Comparison of ENCODE assay signal across 19 cellular contexts in the genomic region with DNA sequence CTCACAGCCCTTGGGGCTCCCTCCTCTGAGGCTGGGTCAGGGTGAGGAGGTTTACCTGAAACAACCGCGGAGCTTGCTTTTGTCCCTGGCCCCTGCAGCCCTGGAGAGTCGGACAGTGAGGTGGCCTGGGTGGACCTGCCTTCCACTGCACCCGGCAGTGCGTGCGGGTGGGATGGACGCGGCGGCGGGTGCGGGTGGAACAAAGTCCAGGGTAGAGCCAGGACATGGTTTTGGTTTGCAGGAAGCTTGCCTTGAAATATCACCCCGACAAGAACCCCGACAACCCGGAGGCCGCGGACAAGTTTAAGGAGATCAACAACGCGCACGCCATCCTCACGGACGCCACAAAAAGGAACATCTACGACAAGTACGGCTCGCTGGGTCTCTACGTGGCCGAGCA. TPM values are rescaled to one million over a fixed set of nuclear protein-coding genes. Genes with fewer than 3 reads are reported as not detected.
DNase-seq lines count a peak whose midpoint lies in the region; ATAC-seq and TF ChIP-seq lines count a peak whose summit lies in the region.
"Had no signal": no experiment of that assay in that cellular context is flagged by ENCODE, and none has a peak within 500 bp of the region (broad histone marks: within the 10 kb centered on the region; RNA-seq: fewer than 3 reads in every experiment).

No MANE protein-coding gene starts in this region.

- H2BK15ac ChIP-seq in neuronal stem cell (ENCODE audit: low read length): no peak overlapping the region

- no peak overlapping the region for H3K4me2 ChIP-seq in neuronal stem cell (ENCODE audit: insufficient read depth, low read length, poor library complexity, severe bottlenecking)

- H2BK5ac ChIP-seq in neuronal stem cell (ENCODE audit: low read length): peak overlapping the region; percentile 28

- no peak overlapping the region for H2AK5ac ChIP-seq in neuronal stem cell (ENCODE audit: low read depth, low read length)

- H3K27me3 ChIP-seq in RWPE2 (ENCODE audit: insufficient read depth, poor library complexity, severe bottlenecking): no peaks in the 10 kb centered on the region
- no peaks in the 10 kb centered on the region for H3K27me3 ChIP-seq in neuronal stem cell (ENCODE audit: control insufficient read depth in 3 of 3, insufficient read depth in 3 of 3, low read depth in 1 of 3, low read length in 3 of 3)
- H3K27me3 ChIP-seq: BE2C had no signal

- no peak overlapping the region for H4K91ac ChIP-seq in neuronal stem cell (ENCODE audit: low read depth, low read length, poor library complexity)

- no peak overlapping the region for H3K9ac ChIP-seq in neuronal stem cell (ENCODE audit: low read depth, low read length, poor library complexity)

- H3K4ac ChIP-seq in neuronal stem cell (ENCODE audit: low read length): no peak overlapping the region

- H3K4me1 ChIP-seq in RWPE2 (ENCODE audit: insufficient read depth, poor library complexity, severe bottlenecking) (no peaks in the 10 kb centered on the region), neuronal stem cell (ENCODE audit: control insufficient read depth in 2 of 2, insufficient read depth in 1 of 2, low read depth in 1 of 2, low read length in 2 of 2) (no peaks in the 10 kb centered on the region)
- H3K4me1 ChIP-seq: BE2C, HAP-1 had no signal

- H4K8ac ChIP-seq in neuronal stem cell (ENCODE audit: low read depth, low read length): no peak overlapping the region

- H3K14ac ChIP-seq in neuronal stem cell (ENCODE audit: low read length): no peak overlapping the region

- no CpG with 5 or more reads among the region's 26 CpGs for WGBS in neuronal stem cell (ENCODE audit: extremely low coverage in 2 of 2, insufficient read length in 2 of 2, insufficient replicate concordance in 1 of 2), 2 donors

- peaks cover 4% of the 10 kb centered on the region for H3K79me1 ChIP-seq in neuronal stem cell (ENCODE audit: low read depth, low read length)

- no peak for ATAC-seq in Right ventricle myocardium superior (ENCODE audit: poor library complexity)
- ATAC-seq in left ventricle myocardium superior: no peak
- ATAC-seq in RWPE2 (ENCODE audit: low read depth): no peak

- H2BK12ac ChIP-seq in neuronal stem cell (ENCODE audit: low read length): no peak overlapping the region

- H3K36me3 ChIP-seq in RWPE2 (ENCODE audit: low read depth) (peaks cover 82% of the 10 kb centered on the region), neuronal stem cell (replicated peaks in 1 of 2; ENCODE audit: control insufficient read depth in 2 of 2, insufficient read depth in 2 of 2, low read length in 2 of 2) (peaks cover 40 to 73% of the 10 kb centered on the region in 2 donors)

- no peak overlapping the region for H3K18ac ChIP-seq in neuronal stem cell (ENCODE audit: low read length)

- H2AFZ ChIP-seq in neuronal stem cell (ENCODE audit: low read length): no peak overlapping the region

- H3K23ac ChIP-seq in neuronal stem cell (ENCODE audit: low read depth, low read length, poor library complexity): peak overlapping the region; percentile 61

- H3K4me3 ChIP-seq in RWPE2 (ENCODE audit: severe bottlenecking) (no peak overlapping the region), neuronal stem cell (ENCODE audit: low read length in 2 of 2) (peak overlapping the region in 1 of 2 donors; percentile 26)
- H3K4me3 ChIP-seq: HAP-1 had no signal

- intact Hi-C loops in Right ventricle myocardium superior (cut with DNase I): no loop called here
- intact Hi-C loops in left ventricle myocardium superior (cut with micrococcal nuclease): no loop called here

- no peak overlapping the region for H3K27ac ChIP-seq in RWPE2 (ENCODE audit: poor library complexity, severe bottlenecking)
- H3K27ac ChIP-seq in neuronal stem cell (replicated peaks; ENCODE audit: low read length): no peak overlapping the region

- H3K9me3 ChIP-seq in RWPE2 (ENCODE audit: severe bottlenecking): no peaks in the 10 kb centered on the region
- H3K9me3 ChIP-seq in neuronal stem cell (replicated peaks in 1 of 2; ENCODE audit: control insufficient read depth in 2 of 2, insufficient read depth in 1 of 2, low read depth in 1 of 2, low read length in 2 of 2): no peaks in the 10 kb centered on the region
- H3K9me3 ChIP-seq: BE2C, HAP-1 had no signal

- no peak overlapping the region for H2BK120ac ChIP-seq in neuronal stem cell (ENCODE audit: low read depth, low read length)

- DNase-seq in Right ventricle myocardium superior: peak; percentile 32
- DNase-seq in left ventricle myocardium superior: no peak
- DNase-seq in RWPE2 (ENCODE audit: low spot score): peak; percentile 84
- no peak for DNase-seq in neuronal stem cell (ENCODE audit: low spot score)
- no peak for DNase-seq in inferior parietal cortex (ENCODE audit: extremely low spot score)
- no peak for DNase-seq in NCI-H1436 treated with DMSO at 0.1 percent for 48 hours (lab: John Stamatoyannopoulos, UW)
- DNase-seq: ACHN; BE2C; C1 segment of cervical spinal cord; CD4-positive, CD25-positive, alpha-beta regulatory T cell; CD8-positive, alpha-beta memory T cell; COR-L47; DMS 273 treated with DMSO at 0.1 percent for 48 hours; DMS53; DND-41; EL; IMR-90 had no signal

- no peak for TF ChIP-seq CTCF in RWPE2 (IDR thresholded peaks at IDR 0.05; ENCODE audit: poor library complexity, severe bottlenecking)

RNA-seq across cellular contexts. Expression of gene UCKL1, which starts 27.1 kb away (rescaled TPM):
- total RNA-seq in Right ventricle myocardium superior (54.4 TPM), left ventricle myocardium superior (59.9 TPM)
- polyA plus RNA-seq in neuronal stem cell (2013, experiment 1 of 2): 17.0 TPM
- polyA plus RNA-seq in neuronal stem cell (2013, experiment 2 of 2): 15.6 TPM

RNA-seq across cellular contexts. Expression of gene DNAJC5, which starts 34.1 kb away (rescaled TPM):
- total RNA-seq in Right ventricle myocardium superior (42.3 TPM), left ventricle myocardium superior (47.3 TPM)
- polyA plus RNA-seq in neuronal stem cell (2013, experiment 1 of 2): 17.2 TPM
- polyA plus RNA-seq in neuronal stem cell (2013, experiment 2 of 2): 16.8 TPM

RNA-seq across cellular contexts. Expression of gene ZNF512B, which starts 40.7 kb away (rescaled TPM):
- 11.3 TPM for total RNA-seq in Right ventricle myocardium superior
- total RNA-seq in left ventricle myocardium superior: 14.0 TPM
- polyA plus RNA-seq in neuronal stem cell (2013, experiment 1 of 2): 7.8 TPM
- polyA plus RNA-seq in neuronal stem cell (2013, experiment 2 of 2): 7.3 TPM

RNA-seq across cellular contexts. Expression of gene SAMD10, which starts 50.4 kb away (rescaled TPM):
- 6.0 TPM for total RNA-seq in Right ventricle myocardium superior
- 6.4 TPM for total RNA-seq in left ventricle myocardium superior
- polyA plus RNA-seq in neuronal stem cell (2013, experiment 1 of 2): 6.5 TPM
- 5.8 TPM for polyA plus RNA-seq in neuronal stem cell (2013, experiment 2 of 2)
- total RNA-seq: G401 had no signal

RNA-seq across cellular contexts. Expression of gene PRPF6, which starts 51.9 kb away (rescaled TPM):
- total RNA-seq in Right ventricle myocardium superior (45.3 TPM), left ventricle myocardium superior (50.6 TPM)
- 50.0 TPM for polyA plus RNA-seq in neuronal stem cell (2013, experiment 1 of 2)
- 49.3 TPM for polyA plus RNA-seq in neuronal stem cell (2013, experiment 2 of 2)

Comparison
In these comparisons a context has a peak if more than half of its experiments do, and no peak if none do; other contexts are left out.
1. DNase-seq: peak in Right ventricle myocardium superior (single experiment) and RWPE2 (single experiment); none in left ventricle myocardium superior (single experiment), neuronal stem cell (single experiment), inferior parietal cortex (single experiment) and NCI-H1436 treated with DMSO at 0.1 percent for 48 hours (single experiment).